In the genomic region with DNA sequence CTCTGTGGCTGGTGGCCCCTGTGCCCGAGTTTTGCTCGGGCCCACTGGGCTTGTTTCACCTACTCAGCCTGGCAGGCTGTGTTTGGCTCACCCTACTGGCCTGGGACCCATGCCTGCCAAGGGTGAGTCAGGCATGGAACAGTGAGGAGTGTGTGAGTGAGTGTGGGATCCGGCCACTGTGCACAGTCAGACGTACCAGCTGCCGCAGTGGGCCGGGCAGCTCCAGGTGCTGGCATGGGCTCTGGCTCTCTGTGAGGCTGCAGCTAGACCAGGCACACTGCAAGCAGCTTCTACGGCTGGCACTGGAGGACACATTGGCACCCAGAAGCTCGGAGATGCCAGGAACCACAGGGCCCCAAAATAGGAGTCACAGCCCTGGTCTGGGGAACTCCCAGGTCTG, we compare ENCODE assay signal across 21 cellular contexts. TPM values are rescaled to one million over a fixed set of nuclear protein-coding genes. Genes with fewer than 3 reads are reported as not detected.
DNase-seq lines count a peak whose midpoint lies in the region; ATAC-seq, FAIRE-seq and TF ChIP-seq lines count a peak whose summit lies in the region.
"Had no signal": no experiment of that assay in that cellular context is flagged by ENCODE, and none has a peak within 500 bp of the region (broad histone marks: within the 10 kb centered on the region; RNA-seq: fewer than 3 reads in every experiment).

No MANE protein-coding gene starts in this region.

- H2BK120ac ChIP-seq in neuronal stem cell (ENCODE audit: low read depth, low read length) = no peak overlapping the region

- peak overlapping the region; percentile 82 for H3K14ac ChIP-seq in neuronal stem cell (ENCODE audit: low read length)

- CTCF ChIA-PET in A549 (lab: Yijun Ruan, JAX) = interaction anchor here (1.5 to 2.1 kb wide), 2 partner anchors 96 to 184 kb away, joined by 4 to 8 read pairs; no protein-coding TSS in a partner anchor
- CTCF ChIA-PET in Calu3 (lab: Charles Lee) = no interaction called here

- no peak for TF ChIP-seq CTCF in A549 (IDR thresholded peaks at IDR 0.05)
- no peak for TF ChIP-seq CTCF in Calu3 (IDR thresholded peaks at IDR 0.05; ENCODE audit: unreplicated experiment)

- no peak overlapping the region for H3K4me3 Mint-ChIP-seq in Calu3 (ENCODE audit: low read depth, unreplicated experiment)
- H3K4me3 Mint-ChIP-seq: activated CD8-positive, alpha-beta memory T cell treated with anti-CD3 and anti-CD28 coated beads, Interleukin-2, amount 10 ng/mL, durations not matched to agents 7 days and 5 days; CD8-positive, alpha-beta memory T cell had no signal

- H3K27ac ChIP-seq in A549 = peak overlapping the region in 1 of 2 experiments; percentile 49; a peak in 2 of 6 replicates
- no peak overlapping the region for H3K27ac ChIP-seq in neuronal stem cell (replicated peaks; ENCODE audit: low read length)
- H3K27ac ChIP-seq: vagina had no signal

- H3K9me3 Mint-ChIP-seq in Calu3 (ENCODE audit: low read depth, unreplicated experiment) = peaks cover 3% of the 10 kb centered on the region

- no peaks in the 10 kb centered on the region for H3K9me3 ChIP-seq in A549
- peaks cover 0 to 7% of the 10 kb centered on the region in 2 donors for H3K9me3 ChIP-seq in neuronal stem cell (replicated peaks in 1 of 2; ENCODE audit: control insufficient read depth in 2 of 2, insufficient read depth in 1 of 2, low read depth in 1 of 2, low read length in 2 of 2)

- no peak overlapping the region for H3K4me2 ChIP-seq in A549
- no peak overlapping the region for H3K4me2 ChIP-seq in neuronal stem cell (ENCODE audit: insufficient read depth, low read length, poor library complexity, severe bottlenecking)

- H3K27ac Mint-ChIP-seq in Calu3 (ENCODE audit: unreplicated experiment) = no peak overlapping the region
- H3K27ac Mint-ChIP-seq: activated CD8-positive, alpha-beta memory T cell treated with anti-CD3 and anti-CD28 coated beads, Interleukin-2, amount 10 ng/mL, durations not matched to agents 7 days and 5 days; CD8-positive, alpha-beta memory T cell had no signal

- no peaks in the 10 kb centered on the region for H3K36me3 Mint-ChIP-seq in Calu3 (ENCODE audit: insufficient read depth, unreplicated experiment)
- H3K36me3 Mint-ChIP-seq: activated CD8-positive, alpha-beta memory T cell treated with anti-CD3 and anti-CD28 coated beads, Interleukin-2, amount 10 ng/mL, durations not matched to agents 7 days and 5 days had no signal

- TF ChIP-seq POLR2A in A549 (IDR thresholded peaks at IDR 0.05; ENCODE audit: low read length) = no peak

- no peak overlapping the region for H2BK15ac ChIP-seq in neuronal stem cell (ENCODE audit: low read length)

- H3K4ac ChIP-seq in neuronal stem cell (ENCODE audit: low read length) = no peak overlapping the region

- H2AFZ ChIP-seq in neuronal stem cell (ENCODE audit: low read length) = no peak overlapping the region

- WGBS in A549 (ENCODE audit: missing lambda C conversion rate) = 88% methylated on average over 8 of the region's 8 CpGs
- no CpG with 5 or more reads among the region's 8 CpGs for WGBS in neuronal stem cell (ENCODE audit: extremely low coverage in 2 of 2, insufficient read length in 2 of 2, insufficient replicate concordance in 1 of 2), 2 donors

- peak overlapping the region; percentile 80 for H3K18ac ChIP-seq in neuronal stem cell (ENCODE audit: low read length)

- DNase-seq in A549 (ENCODE audit: low read depth in 1 of 2, low spot score in 1 of 2) (no peak), NCI-H446 treated with DMSO at 0.1 percent for 48 hours (lab: John Stamatoyannopoulos, UW) (peak; percentile 63), fibroblast of gingiva (ENCODE audit: low read depth) (peak; percentile 30), neuronal stem cell (ENCODE audit: low spot score) (no peak), Calu3 (no peak)
- DNase-seq in stimulated activated CD4-positive, alpha-beta T cell treated with anti-CD3 and anti-CD28 coated beads, Interleukin-1b, Interleukin-23, amount 100 ng/mL, for 48 hours = no peak
- DNase-seq: activated CD8-positive, alpha-beta memory T cell treated with anti-CD3 and anti-CD28 coated beads, Interleukin-2, amount 10 ng/mL, durations not matched to agents 7 days and 5 days; activated effector memory CD4-positive, alpha-beta T cell treated with Interleukin-2 at 50 U/mL for 16 hours; CD8-positive, alpha-beta memory T cell; HCEC 1CT; Kasumi-1; NCI-H146; NCI-H2227 treated with DMSO at 0.1 percent for 48 hours; SHP77 treated with DMSO at 0.1 percent for 48 hours; stimulated activated CD4-positive, alpha-beta T cell treated with anti-CD3 and anti-CD28 coated beads, Interleukin-15, amount 100 ng/mL, for 24 hours; stimulated activated naive CD8-positive, alpha-beta T cell treated with anti-CD3 and anti-CD28 coated beads, Interleukin-15, Interleukin-2, amounts not matched to agents 100 U/mL and 50 U/mL, for 24 hours had no signal

- no peak overlapping the region for H3K4me3 ChIP-seq in A549
- H3K4me3 ChIP-seq in neuronal stem cell (ENCODE audit: low read length in 2 of 2) = no peak overlapping the region
- H3K4me3 ChIP-seq: vagina had no signal

- ATAC-seq in A549 (peak; percentile 54 to 60; a peak in 4 of 6 replicates), HG03108 (IDR thresholded peaks at IDR 0.05; ENCODE audit: unreplicated experiment) (no peak), SK-N-SH treated with all-trans-retinoic acid at 6 μM for 48 hours (no peak)
- ATAC-seq: activated CD4-positive, CD25-positive, alpha-beta regulatory T cell treated with anti-CD3 and anti-CD28 coated beads, Interleukin-2, amount 50 U/mL, for 24 hours; activated CD8-positive, alpha-beta memory T cell treated with anti-CD3 and anti-CD28 coated beads, Interleukin-2, amount 10 ng/mL, durations not matched to agents 7 days and 5 days; stimulated activated naive CD8-positive, alpha-beta T cell treated with anti-CD3 and anti-CD28 coated beads, Interleukin-15, Interleukin-2, amounts not matched to agents 100 U/mL and 50 U/mL, for 24 hours had no signal

- H3K23ac ChIP-seq in neuronal stem cell (ENCODE audit: low read depth, low read length, poor library complexity) = peak overlapping the region; percentile 85

- no peaks in the 10 kb centered on the region for H3K27me3 Mint-ChIP-seq in Calu3 (ENCODE audit: unreplicated experiment)
- H3K27me3 Mint-ChIP-seq: activated CD8-positive, alpha-beta memory T cell treated with anti-CD3 and anti-CD28 coated beads, Interleukin-2, amount 10 ng/mL, durations not matched to agents 7 days and 5 days had no signal

- no peak for FAIRE-seq in A549 (lab: Jason Lieb, UNC)
- FAIRE-seq: endometrium had no signal

- peak overlapping the region; percentile 84 for H2AK5ac ChIP-seq in neuronal stem cell (ENCODE audit: low read depth, low read length)

- H3K4me1 ChIP-seq in A549 = peaks cover 19% of the 10 kb centered on the region
- no peaks in the 10 kb centered on the region for H3K4me1 ChIP-seq in neuronal stem cell (ENCODE audit: control insufficient read depth in 2 of 2, insufficient read depth in 1 of 2, low read depth in 1 of 2, low read length in 2 of 2)
- H3K4me1 ChIP-seq: vagina had no signal

- H2BK5ac ChIP-seq in neuronal stem cell (ENCODE audit: low read length) = no peak overlapping the region

- no peaks in the 10 kb centered on the region for H3K27me3 ChIP-seq in neuronal stem cell (ENCODE audit: control insufficient read depth in 3 of 3, insufficient read depth in 3 of 3, low read depth in 1 of 3, low read length in 3 of 3)
- H3K27me3 ChIP-seq: vagina had no signal

- peak overlapping the region; percentile 97 for H4K91ac ChIP-seq in neuronal stem cell (ENCODE audit: low read depth, low read length, poor library complexity)

- peak overlapping the region; percentile 17 for H4K8ac ChIP-seq in neuronal stem cell (ENCODE audit: low read depth, low read length)

- H3K4me1 Mint-ChIP-seq in Calu3 (ENCODE audit: low read depth, unreplicated experiment) = no peaks in the 10 kb centered on the region
- H3K4me1 Mint-ChIP-seq: activated CD8-positive, alpha-beta memory T cell treated with anti-CD3 and anti-CD28 coated beads, Interleukin-2, amount 10 ng/mL, durations not matched to agents 7 days and 5 days; CD8-positive, alpha-beta memory T cell had no signal

- H3K36me3 ChIP-seq in neuronal stem cell (replicated peaks in 1 of 2; ENCODE audit: control insufficient read depth in 2 of 2, insufficient read depth in 2 of 2, low read length in 2 of 2) = no peaks in the 10 kb centered on the region
- H3K36me3 ChIP-seq: vagina had no signal

- TF ChIP-seq EP300 in A549 (IDR thresholded peaks at IDR 0.05) = no peak

- H3K9ac ChIP-seq in neuronal stem cell (ENCODE audit: low read depth, low read length, poor library complexity) = no peak overlapping the region

- H2BK12ac ChIP-seq in neuronal stem cell (ENCODE audit: low read length) = peak overlapping the region; percentile 73

- intact Hi-C loops in Calu3 (cut with micrococcal nuclease; ENCODE audit: unreplicated experiment) = no loop called here

- no TSS peak for BruUV-seq in Calu3 (replicated peaks; lab: Mats Ljungman, UMichigan)

- POLR2A ChIA-PET in A549 (lab: Yijun Ruan, JAX) = no interaction called here

- TF ChIP-seq RAD21 in A549 (conservative IDR thresholded peaks at IDR 0.05 in 1 of 2, IDR thresholded peaks at IDR 0.05 in 1 of 2) = no peak

- no peaks in the 10 kb centered on the region for H3K79me1 ChIP-seq in neuronal stem cell (ENCODE audit: low read depth, low read length)

TF ChIP-seq in A549, 52 proteins besides CTCF, POLR2A, EP300 and RAD21 (continues in another document):
- TF ChIP-seq EHF (CRISPR knock-in tag; IDR thresholded peaks at IDR 0.05) (no peak), POLR2AphosphoS2 (conservative IDR thresholded peaks at IDR 0.05; ENCODE audit: low read length) (no peak), HOXA7 (CRISPR knock-in tag; IDR thresholded peaks at IDR 0.05) (no peak)

TF ChIP-seq in SK-N-SH treated with all-trans-retinoic acid at 6 μM for 48 hours, 23 proteins besides CTCF, POLR2A, EP300 and RAD21 (continues in another document):
- no peak for TF ChIP-seq PPARA (CRISPR knock-in tag; IDR thresholded peaks at IDR 0.05; ENCODE audit: borderline replicate concordance)
- no peak for TF ChIP-seq RARB (CRISPR knock-in tag; IDR thresholded peaks at IDR 0.05)
- TF ChIP-seq ZNF70 (CRISPR knock-in tag; IDR thresholded peaks at IDR 0.05) = no peak

RNA-seq across cellular contexts. Expression of gene HSD17B6, which starts 40.6 kb away (rescaled TPM):
- 2.0 and 2.6 TPM in 2 replicates for polyA plus RNA-seq in A549 (2011; rRNA removed)
- polyA plus RNA-seq in A549 (2012; cell fraction: cytosol; rRNA removed) = 1.3 and 1.7 TPM in 2 replicates
- polyA plus RNA-seq in A549 (2012; cell fraction: nucleus; rRNA removed) = 1.3 and 1.4 TPM in 2 replicates
- polyA plus RNA-seq in A549 (2017; fragmentation: RNase III; extraction: RNeasy Plus Mini Kit Qiagen cat#74134 plus additional on column Dnase treatment) = 2.3 to 2.9 TPM (median 2.7 TPM) in 3 replicates
- polyA minus RNA-seq in A549 (2011; rRNA and poly(A)+ RNA removed) = 0.62 and 1.3 TPM in 2 replicates
- polyA plus RNA-seq in neuronal stem cell (2013, experiment 1 of 2) = 5.5 TPM
- polyA plus RNA-seq in neuronal stem cell (2013, experiment 2 of 2) = 5.1 TPM
- total RNA-seq in Calu3 (2022) = 0.26 and 0.56 TPM in 2 replicates

RNA-seq across cellular contexts. Expression of gene PRIM1, which starts 51.6 kb away (rescaled TPM):
- 53.9 and 66.8 TPM in 2 replicates for polyA plus RNA-seq in A549 (2011; rRNA removed)
- polyA plus RNA-seq in A549 (2012; cell fraction: cytosol; rRNA removed) = 28.4 and 28.5 TPM in 2 replicates
- 19.4 and 25.8 TPM in 2 replicates for polyA plus RNA-seq in A549 (2012; cell fraction: nucleus; rRNA removed)
- 43.5 to 48.1 TPM (median 44.4 TPM) in 3 replicates for polyA plus RNA-seq in A549 (2017; fragmentation: RNase III; extraction: RNeasy Plus Mini Kit Qiagen cat#74134 plus additional on column Dnase treatment)
- 18.5 and 26.0 TPM in 2 replicates for polyA minus RNA-seq in A549 (2011; rRNA and poly(A)+ RNA removed)
- 37.6 TPM for polyA plus RNA-seq in neuronal stem cell (2013, experiment 1 of 2)
- 38.3 TPM for polyA plus RNA-seq in neuronal stem cell (2013, experiment 2 of 2)
- total RNA-seq in Calu3 (2022) = 35.3 and 39.7 TPM in 2 replicates

Comparison
In these comparisons a context has a peak if more than half of its experiments do, and no peak if none do; other contexts are left out.
1. ATAC-seq: peak in A549 (2 of 2); none in HG03108 (single experiment) and SK-N-SH treated with all-trans-retinoic acid at 6 μM for 48 hours (single experiment).
2. DNase-seq: peak in NCI-H446 treated with DMSO at 0.1 percent for 48 hours (single experiment) and fibroblast of gingiva (single experiment); none in A549 (0 of 2), neuronal stem cell (single experiment), stimulated activated CD4-positive, alpha-beta T cell treated with anti-CD3 and anti-CD28 coated beads, Interleukin-1b, Interleukin-23, amount 100 ng/mL, for 48 hours (single experiment) and Calu3 (single experiment).